8 cellular contexts compared by ENCODE assay signal in the genomic region with DNA sequence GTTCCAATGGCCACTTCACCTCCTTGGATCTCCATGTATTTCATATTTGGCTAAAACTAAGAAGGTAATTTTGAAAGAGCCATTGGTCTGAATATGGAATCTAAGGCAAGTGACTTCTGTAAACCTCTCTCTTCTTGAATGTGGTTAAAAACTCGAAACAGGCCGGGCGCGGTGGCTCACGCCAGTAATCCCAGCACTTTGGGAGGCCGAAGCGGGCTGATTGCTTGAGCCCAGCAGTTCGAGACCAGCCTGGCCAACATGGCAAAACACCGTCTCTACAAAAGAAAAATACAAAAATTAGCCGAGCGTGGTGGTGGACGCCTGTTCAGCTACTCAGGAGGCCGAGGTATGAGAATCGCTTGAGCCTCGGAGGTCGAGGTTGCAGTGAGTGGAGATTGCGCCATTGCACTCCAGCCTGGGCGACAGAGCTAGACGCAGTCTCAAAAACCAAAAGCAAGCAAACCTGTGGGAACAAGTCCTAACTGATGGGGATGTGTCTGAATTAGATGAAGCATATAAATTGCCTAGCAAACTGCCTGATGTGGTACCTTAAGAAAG. TPM values are rescaled to one million over a fixed set of nuclear protein-coding genes. Genes with fewer than 3 reads are reported as not detected.
DNase-seq lines count a peak whose midpoint lies in the region; ATAC-seq and TF ChIP-seq lines count a peak whose summit lies in the region.

No MANE protein-coding gene starts in this region.

- H3K27ac ChIP-seq in DOHH2 (ENCODE audit: low read depth, low read length) = no peak overlapping the region
- no peak overlapping the region; the same call in 1 of the 2 replicates for H3K27ac ChIP-seq in PC-9
- peak overlapping the region; percentile 85 for H3K27ac ChIP-seq in epithelial cell of prostate
- H3K27ac ChIP-seq in aorta (ENCODE audit: low read depth in 1 of 2, low read length in 2 of 2) = no peak overlapping the region

- H3F3A ChIP-seq in DOHH2 (ENCODE audit: control insufficient read depth, insufficient read depth) (no peaks in the 10 kb centered on the region), PC-9 (ENCODE audit: insufficient read depth, low read depth) (peaks cover 9% of the 10 kb centered on the region)

- H3K9me2 ChIP-seq in DOHH2 (replicated peaks; ENCODE audit: control insufficient read depth, low read length) = no peaks in the 10 kb centered on the region
- no peaks in the 10 kb centered on the region for H3K9me2 ChIP-seq in PC-9 (ENCODE audit: insufficient read depth)

- H3K9me3 Mint-ChIP-seq in progenitor cell of endocrine pancreas (ENCODE audit: low read depth) = no peaks in the 10 kb centered on the region

- POLR2A ChIA-PET in PC-9 (lab: Charles Lee; ENCODE audit: unreplicated experiment) = no interaction called here

- H3K4me1 ChIP-seq in DOHH2 (ENCODE audit: control insufficient read depth, low read length) = peaks cover 29% of the 10 kb centered on the region
- peaks cover 23% of the 10 kb centered on the region for H3K4me1 ChIP-seq in PC-9 (replicated peaks; ENCODE audit: insufficient read depth)
- H3K4me1 ChIP-seq in aorta (ENCODE audit: control insufficient read depth in 1 of 2, insufficient read depth in 2 of 2, low read length in 2 of 2) = peaks cover 0 to 4% of the 10 kb centered on the region in 2 donors

- DNase-seq in PC-9 = no peak
- DNase-seq in epithelial cell of prostate (ENCODE audit: low read depth, low spot score) = no peak
- no peak for DNase-seq in progenitor cell of endocrine pancreas (ENCODE audit: low spot score, unreplicated experiment)
- DNase-seq in COLO829 (ENCODE audit: low spot score) = no peak
- DNase-seq in aorta = no peak

- peak overlapping the region; percentile 86 for H3K4me3 Mint-ChIP-seq in progenitor cell of endocrine pancreas (ENCODE audit: low read depth)

- peak overlapping the region; percentile 88; the same call in 1 of the 2 replicates for H2AFZ ChIP-seq in PC-9

- CTCF ChIA-PET in PC-9 (lab: Charles Lee) = no interaction called here

- ATAC-seq in HG03571 (IDR thresholded peaks at IDR 0.05; ENCODE audit: unreplicated experiment) = no peak
- ATAC-seq in aorta (ENCODE audit: low FRiP score) = no peak
- ATAC-seq in HG03097 (IDR thresholded peaks at IDR 0.05; ENCODE audit: low FRiP score, unreplicated experiment) = no peak

- H3K9me3 ChIP-seq in DOHH2 (ENCODE audit: control insufficient read depth, insufficient read depth, low read length) (no peaks in the 10 kb centered on the region), PC-9 (ENCODE audit: insufficient read depth, low read depth) (no peaks in the 10 kb centered on the region), aorta (ENCODE audit: control insufficient read depth, low read length) (no peaks in the 10 kb centered on the region)

- peak overlapping the region; percentile 99 for H3K27ac Mint-ChIP-seq in progenitor cell of endocrine pancreas

- H3K79me2 ChIP-seq in DOHH2 (ENCODE audit: control insufficient read depth, low read length) (peaks cover 21% of the 10 kb centered on the region), PC-9 (ENCODE audit: low read depth) (peaks cover 6% of the 10 kb centered on the region)

- H3K4me3 ChIP-seq in DOHH2 (ENCODE audit: low read length) = peak overlapping the region; percentile 97
- peak overlapping the region; percentile 78 for H3K4me3 ChIP-seq in PC-9
- no peak overlapping the region for H3K4me3 ChIP-seq in aorta (ENCODE audit: low read length in 2 of 2)

- H3K4me2 ChIP-seq in DOHH2 (ENCODE audit: low read length) = peak overlapping the region; percentile 72
- peak overlapping the region; percentile 79 for H3K4me2 ChIP-seq in PC-9

- BruUV-seq in PC-9 (replicated peaks; lab: Mats Ljungman, UMichigan) = no TSS peak

- H3K4me1 Mint-ChIP-seq in progenitor cell of endocrine pancreas (ENCODE audit: low read depth) = peaks cover 19% of the 10 kb centered on the region

- H3K36me3 ChIP-seq in DOHH2 (ENCODE audit: control insufficient read depth, low read length) (peaks cover 18% of the 10 kb centered on the region), PC-9 (ENCODE audit: low read depth) (peaks cover 13% of the 10 kb centered on the region; the same call in 1 of the 2 replicates), aorta (ENCODE audit: control insufficient read depth in 1 of 2, insufficient read depth in 2 of 2, low read length in 1 of 2) (no peaks in the 10 kb centered on the region)

- H3K36me3 Mint-ChIP-seq in progenitor cell of endocrine pancreas (ENCODE audit: insufficient read depth) = peaks cover 1% of the 10 kb centered on the region

- 96 to 97% methylated on average over 19 of the region's 19 CpGs for WGBS in aorta, 2 donors

- no peaks in the 10 kb centered on the region for H3K27me3 Mint-ChIP-seq in progenitor cell of endocrine pancreas

- TF ChIP-seq CTCF in DOHH2 (IDR thresholded peaks at IDR 0.05; ENCODE audit: low read depth, low read length, poor library complexity, severe bottlenecking) (no peak), PC-9 (conservative IDR thresholded peaks at IDR 0.05) (no peak), progenitor cell of endocrine pancreas (IDR thresholded peaks at IDR 0.05; ENCODE audit: unreplicated experiment) (no peak)

- intact Hi-C loops in PC-9 (cut with micrococcal nuclease; ENCODE audit: unreplicated experiment) = loop anchor here (2.0 to 5.0 kb wide), 3 partner anchors 47 to 685 kb away; partner anchors contain the start of genes CCT6A, PSPH and SEC61G
- intact Hi-C loops in aorta (cut with DNase I) = loop anchor here in 1 of 2 donors (5.0 to 10.0 kb wide), 3 partner anchors 207 to 610 kb away; partner anchors contain the start of genes MRPS17, SEC61G and VOPP1

- H3K27me3 ChIP-seq in DOHH2 (ENCODE audit: control insufficient read depth, low read length) = no peaks in the 10 kb centered on the region
- H3K27me3 ChIP-seq in PC-9 (ENCODE audit: insufficient read depth, low read depth) = no peaks in the 10 kb centered on the region
- no peaks in the 10 kb centered on the region for H3K27me3 ChIP-seq in aorta (ENCODE audit: control insufficient read depth in 1 of 2, insufficient read depth in 2 of 2, low read length in 1 of 2)

- H4K20me1 ChIP-seq in DOHH2 (ENCODE audit: control insufficient read depth, insufficient read depth, low read depth, low read length) (no peaks in the 10 kb centered on the region), PC-9 (ENCODE audit: insufficient read depth) (no peaks in the 10 kb centered on the region)

RNA-seq across cellular contexts. Expression of gene LANCL2, which starts 2.2 kb away (rescaled TPM):
- total RNA-seq in PC-9 (2021) = 21.8 and 21.9 TPM in 2 replicates
- total RNA-seq in progenitor cell of endocrine pancreas = 21.0 and 21.6 TPM in 2 replicates
- total RNA-seq in aorta = 1 to 10 TPM; 7.0 to 8.8 TPM
- polyA plus RNA-seq in aorta = 1 to 10 TPM; 4.6 to 7.3 TPM

Comparison
In these comparisons a context has a peak if more than half of its experiments do, and no peak if none do; other contexts are left out.
1. H3K4me3 ChIP-seq: peak in DOHH2 (single experiment) and PC-9 (single experiment); none in aorta (0 of 2).